In the genomic region with DNA sequence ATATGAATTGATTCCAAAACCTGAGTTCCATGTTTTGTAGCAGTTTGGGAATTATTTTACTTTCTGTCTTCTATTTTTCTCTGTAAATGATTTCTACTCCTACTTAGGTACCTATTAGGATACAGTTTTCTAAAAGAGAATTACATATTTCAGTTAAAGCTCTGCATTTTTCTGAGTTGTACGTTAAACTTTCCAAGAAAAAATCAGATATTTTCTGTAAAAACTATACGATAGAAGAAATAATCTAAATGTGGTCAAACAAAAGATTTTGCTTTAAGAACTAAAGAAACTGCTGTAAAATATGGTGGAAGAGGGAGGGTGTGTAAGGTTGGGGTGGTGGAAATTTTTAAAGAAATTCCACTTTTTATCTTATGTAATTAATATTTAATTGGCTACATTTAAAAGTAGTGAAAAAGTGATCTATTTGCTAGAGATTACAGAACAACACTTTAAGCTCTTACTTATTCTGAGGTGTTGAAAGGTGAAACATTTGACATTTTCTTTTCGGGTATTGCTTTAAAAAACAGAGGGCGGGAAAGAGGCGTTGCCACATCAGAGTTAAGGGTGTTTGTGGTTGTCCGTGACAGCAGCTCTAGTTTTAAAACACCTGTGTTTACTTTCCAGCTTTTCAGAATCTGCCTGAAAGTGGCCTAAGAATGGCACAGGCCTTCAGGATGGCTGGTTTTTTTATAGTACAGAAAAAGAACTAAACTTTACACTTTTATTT, we compare ENCODE assay signal across 1 cellular context.
TF ChIP-seq lines count a peak whose summit lies in the region.

No MANE protein-coding gene starts in this region.

TF ChIP-seq in HepG2, 621 proteins besides CTCF, POLR2A, EP300 and RAD21 (continued from another document and continues in another):
- TF ChIP-seq, protein P1, sequence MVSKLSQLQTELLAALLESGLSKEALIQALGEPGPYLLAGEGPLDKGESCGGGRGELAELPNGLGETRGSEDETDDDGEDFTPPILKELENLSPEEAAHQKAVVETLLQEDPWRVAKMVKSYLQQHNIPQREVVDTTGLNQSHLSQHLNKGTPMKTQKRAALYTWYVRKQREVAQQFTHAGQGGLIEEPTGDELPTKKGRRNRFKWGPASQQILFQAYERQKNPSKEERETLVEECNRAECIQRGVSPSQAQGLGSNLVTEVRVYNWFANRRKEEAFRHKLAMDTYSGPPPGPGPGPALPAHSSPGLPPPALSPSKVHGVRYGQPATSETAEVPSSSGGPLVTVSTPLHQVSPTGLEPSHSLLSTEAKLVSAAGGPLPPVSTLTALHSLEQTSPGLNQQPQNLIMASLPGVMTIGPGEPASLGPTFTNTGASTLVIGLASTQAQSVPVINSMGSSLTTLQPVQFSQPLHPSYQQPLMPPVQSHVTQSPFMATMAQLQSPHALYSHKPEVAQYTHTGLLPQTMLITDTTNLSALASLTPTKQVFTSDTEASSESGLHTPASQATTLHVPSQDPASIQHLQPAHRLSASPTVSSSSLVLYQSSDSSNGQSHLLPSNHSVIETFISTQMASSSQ (IDR thresholded peaks at IDR 0.05; ENCODE audit: low read depth): no peak
- TF ChIP-seq, protein P1 (CRISPR knock-in tag; IDR thresholded peaks at IDR 0.05; ENCODE audit: borderline replicate concordance): peak; percentile 70; the same call in 1 of the 2 replicates
- TF ChIP-seq RFX3 (CRISPR knock-in tag; IDR thresholded peaks at IDR 0.05) (no peak), DMAP1 (CRISPR knock-in tag; IDR thresholded peaks at IDR 0.05) (peak; percentile 55; the same call in 1 of the 2 replicates), TMF1 (CRISPR knock-in tag; IDR thresholded peaks at IDR 0.05; ENCODE audit: low read depth) (no peak), NR1H2 (CRISPR knock-in tag; IDR thresholded peaks at IDR 0.05; ENCODE audit: borderline replicate concordance, low read depth) (no peak), ZNF143 (CRISPR knock-in tag; IDR thresholded peaks at IDR 0.05) (no peak), ZNF792 (CRISPR knock-in tag; IDR thresholded peaks at IDR 0.05) (peak; percentile 74; the same call in 1 of the 2 replicates), ZNF256 (CRISPR knock-in tag; conservative IDR thresholded peaks at IDR 0.05) (no peak), BATF2 (CRISPR knock-in tag; IDR thresholded peaks at IDR 0.05) (no peak), SOX6 (IDR thresholded peaks at IDR 0.05) (no peak), SOX6 (CRISPR knock-in tag; IDR thresholded peaks at IDR 0.05) (peak; percentile 68; the same call in 1 of the 2 replicates), SIX1 (CRISPR knock-in tag; IDR thresholded peaks at IDR 0.05; ENCODE audit: borderline replicate concordance) (peak; percentile 54; the same call in 1 of the 2 replicates), ZNF761 (CRISPR knock-in tag; conservative IDR thresholded peaks at IDR 0.05) (no peak), ZMYM4 (CRISPR knock-in tag; IDR thresholded peaks at IDR 0.05) (peak; percentile 97), GMEB2 (CRISPR knock-in tag; IDR thresholded peaks at IDR 0.05; ENCODE audit: low read depth) (no peak), ETS1 (CRISPR knock-in tag; IDR thresholded peaks at IDR 0.05) (no peak), ZNF704 (CRISPR knock-in tag; IDR thresholded peaks at IDR 0.05; ENCODE audit: borderline replicate concordance) (no peak; the same call in 1 of the 2 replicates), TFAP4 (IDR thresholded peaks at IDR 0.05; ENCODE audit: borderline replicate concordance, low read depth) (peak; percentile 98), TOE1 (CRISPR knock-in tag; IDR thresholded peaks at IDR 0.05) (0 out of 2 replicates have a peak, but pooled peaks have one; percentile 26), RCOR2 (CRISPR knock-in tag; IDR thresholded peaks at IDR 0.05) (0 out of 2 replicates have a peak, but pooled peaks have one; percentile 17), ETV6 (CRISPR knock-in tag; conservative IDR thresholded peaks at IDR 0.05) (no peak), ZBTB40 (IDR thresholded peaks at IDR 0.05) (no peak), ZBTB40 (CRISPR knock-in tag; IDR thresholded peaks at IDR 0.05) (no peak)
- TF ChIP-seq, protein P2, sequence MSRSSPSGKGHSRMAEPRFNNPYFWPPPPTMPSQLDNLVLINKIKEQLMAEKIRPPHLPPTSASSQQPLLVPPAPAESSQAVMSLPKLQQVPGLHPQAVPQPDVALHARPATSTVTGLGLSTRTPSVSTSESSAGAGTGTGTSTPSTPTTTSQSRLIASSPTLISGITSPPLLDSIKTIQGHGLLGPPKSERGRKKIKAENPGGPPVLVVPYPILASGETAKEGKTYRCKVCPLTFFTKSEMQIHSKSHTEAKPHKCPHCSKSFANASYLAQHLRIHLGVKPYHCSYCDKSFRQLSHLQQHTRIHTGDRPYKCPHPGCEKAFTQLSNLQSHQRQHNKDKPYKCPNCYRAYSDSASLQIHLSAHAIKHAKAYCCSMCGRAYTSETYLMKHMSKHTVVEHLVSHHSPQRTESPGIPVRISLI (CRISPR knock-in tag; IDR thresholded peaks at IDR 0.05; ENCODE audit: borderline replicate concordance): peak; percentile 41; the same call in 1 of the 2 replicates
- TF ChIP-seq, protein P3, sequence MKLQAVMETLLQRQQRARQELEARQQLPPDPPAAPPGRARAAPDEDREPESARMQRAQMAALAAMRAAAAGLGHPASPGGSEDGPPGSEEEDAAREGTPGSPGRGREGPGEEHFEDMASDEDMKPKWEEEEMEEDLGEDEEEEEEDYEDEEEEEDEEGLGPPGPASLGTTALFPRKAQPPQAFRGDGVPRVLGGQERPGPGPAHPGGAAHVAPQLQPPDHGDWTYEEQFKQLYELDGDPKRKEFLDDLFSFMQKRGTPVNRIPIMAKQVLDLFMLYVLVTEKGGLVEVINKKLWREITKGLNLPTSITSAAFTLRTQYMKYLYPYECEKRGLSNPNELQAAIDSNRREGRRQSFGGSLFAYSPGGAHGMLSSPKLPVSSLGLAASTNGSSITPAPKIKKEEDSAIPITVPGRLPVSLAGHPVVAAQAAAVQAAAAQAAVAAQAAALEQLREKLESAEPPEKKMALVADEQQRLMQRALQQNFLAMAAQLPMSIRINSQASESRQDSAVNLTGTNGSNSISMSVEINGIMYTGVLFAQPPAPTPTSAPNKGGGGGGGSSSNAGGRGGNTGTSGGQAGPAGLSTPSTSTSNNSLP (IDR thresholded peaks at IDR 0.05; ENCODE audit: low read depth, low read length): 0 out of 2 replicates have a peak, but pooled peaks have one; percentile 36
